12 cellular contexts compared by ENCODE assay signal in the genomic region with DNA sequence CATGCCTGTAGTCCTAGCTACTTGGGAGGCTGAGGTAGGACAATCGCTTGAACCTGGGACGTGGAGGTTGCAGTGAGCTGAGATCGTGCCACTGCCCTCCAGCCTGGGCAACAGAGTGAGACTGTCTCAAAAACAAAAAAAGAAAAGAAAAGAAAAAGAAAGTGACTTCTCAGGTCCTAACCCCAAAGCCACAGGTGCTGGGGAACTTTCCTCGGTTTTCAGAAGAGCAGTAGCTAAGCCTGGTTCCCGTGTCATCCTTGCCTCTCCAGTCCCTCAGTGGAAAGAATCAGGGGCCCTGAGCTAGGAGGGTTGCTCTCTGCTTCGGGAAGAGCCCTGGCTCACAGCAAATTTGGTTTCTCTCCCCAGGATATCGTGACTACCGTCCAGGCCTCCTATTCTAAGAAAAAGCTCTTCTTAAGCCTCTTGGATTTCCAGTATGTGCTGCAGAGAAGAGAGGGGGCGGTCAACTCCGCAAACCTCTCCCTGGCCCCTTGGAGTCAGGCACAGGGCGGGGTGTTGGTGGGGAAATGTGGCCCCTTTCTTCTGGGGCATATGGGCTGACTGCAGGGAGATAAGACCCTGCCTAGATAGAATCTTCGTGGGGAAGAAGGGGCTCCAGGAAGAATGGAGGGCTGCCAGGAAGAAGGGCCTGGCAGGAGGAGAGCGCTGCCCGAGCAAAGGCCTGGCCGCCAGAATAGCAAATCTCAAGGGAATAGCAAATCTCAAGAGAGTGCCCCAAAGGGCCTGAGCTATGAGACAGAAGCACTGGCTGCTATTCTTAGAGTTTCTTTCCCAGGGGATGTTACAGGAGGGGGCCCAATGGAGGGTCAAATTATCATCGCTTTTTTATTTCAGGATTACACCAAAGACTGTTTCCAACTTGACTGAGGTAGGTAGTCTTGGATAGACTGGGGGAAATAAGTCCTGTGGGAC. TPM values are rescaled to one million over a fixed set of nuclear protein-coding genes. Genes with fewer than 3 reads are reported as not detected.
A peak's percentile ranks its signal among the peaks of the same experiment; 100 is the strongest.
DNase-seq lines count a peak whose midpoint lies in the region; ATAC-seq, FAIRE-seq and TF ChIP-seq lines count a peak whose summit lies in the region.
"Had no signal": no experiment of that assay in that cellular context is flagged by ENCODE, and none has a peak within 500 bp of the region (broad histone marks: within the 10 kb centered on the region; RNA-seq: fewer than 3 reads in every experiment).

No MANE protein-coding gene starts in this region.

- no peak overlapping the region for H3K4me3 Mint-ChIP-seq in CD14-positive monocyte

- peaks cover 0 to 4% (median 2%) of the 10 kb centered on the region in 3 donors for H3K27me3 Mint-ChIP-seq in CD14-positive monocyte (ENCODE audit: low read depth in 3 of 3)

- SMC1A ChIA-PET in GM12878 (lab: Charles Lee; ENCODE audit: uncharacterized antibody, unreplicated experiment) = interaction anchor here (0.7 to 31.6 kb wide), 14 partner anchors 8 to 113 kb away, joined by 3 to 604 read pairs (median 6); partner anchors contain the start of genes CETP and NLRC5

- H3K36me3 Mint-ChIP-seq in CD14-positive monocyte = peaks cover 28 to 33% of the 10 kb centered on the region in 2 donors

- peak overlapping the region; percentile 19 for H3K9ac ChIP-seq in GM12878 (ENCODE audit: control insufficient read depth, insufficient read depth, low read length)

- no peaks in the 10 kb centered on the region for H3K36me3 ChIP-seq in GM12878 (ENCODE audit: control insufficient read depth in 2 of 2, insufficient read depth in 2 of 2, low read length in 1 of 2)
- H3K36me3 ChIP-seq: upper lobe of right lung had no signal

- H3K4me3 ChIP-seq in GM12878 = no peak overlapping the region
- H3K4me3 ChIP-seq: upper lobe of right lung had no signal

- peak overlapping the region; percentile 41 for H3K27ac ChIP-seq in GM12878 (ENCODE audit: control insufficient read depth, insufficient read depth)
- H3K27ac ChIP-seq: upper lobe of right lung had no signal

- CTCF ChIA-PET in GM12878 (lab: Yijun Ruan, JAX) = interaction anchor here (0.8 to 19.4 kb wide), 16 partner anchors 8 to 72 kb away, joined by 3 to 420 read pairs (median 4); partner anchors contain the start of genes CETP and NLRC5

- ATAC-seq in GM18909 (IDR thresholded peaks at IDR 0.05; ENCODE audit: poor library complexity, unreplicated experiment) (peak; percentile 43), HG03432 (IDR thresholded peaks at IDR 0.05; ENCODE audit: unreplicated experiment) (peak; percentile 58), GM12878 (peak; percentile 67)
- ATAC-seq: upper lobe of right lung had no signal

- H3K9me3 ChIP-seq in GM12878 (replicated peaks; ENCODE audit: control insufficient read depth, insufficient read depth, low read length) = no peaks in the 10 kb centered on the region
- H3K9me3 ChIP-seq: upper lobe of right lung had no signal

- H3K9me3 Mint-ChIP-seq in CD14-positive monocyte = no peaks in the 10 kb centered on the region

- FAIRE-seq in GM12878 (lab: Jason Lieb, UNC) = no peak

- peak overlapping the region; percentile 7 for H2AFZ ChIP-seq in GM12878 (ENCODE audit: control insufficient read depth, low read depth, low read length)

- peaks cover 48% of the 10 kb centered on the region for H3K4me1 ChIP-seq in GM12878 (ENCODE audit: control insufficient read depth, insufficient read depth, low read length)
- H3K4me1 ChIP-seq: upper lobe of right lung had no signal

- intact Hi-C loops in CD14-positive monocyte (cut with micrococcal nuclease) = no loop called here
- intact Hi-C loops in GM12878 (cut with micrococcal nuclease; ENCODE audit: unreplicated experiment) = loop anchor here (1.0 kb wide), 2 partner anchors 9 to 10 kb away; no protein-coding TSS in a partner anchor

- H3K4me1 Mint-ChIP-seq in CD14-positive monocyte = peaks cover 79% of the 10 kb centered on the region

- RAD21 ChIA-PET in GM12878 (lab: Charles Lee; ENCODE audit: unreplicated experiment) = interaction anchor here (1.0 to 22.4 kb wide), 9 partner anchors 8 to 113 kb away, joined by 3 to 473 read pairs (median 11); partner anchors contain the start of genes CETP and NLRC5

- peak overlapping the region; percentile 84 for H3K4me2 ChIP-seq in GM12878 (ENCODE audit: control insufficient read depth, insufficient read depth)

- in situ Hi-C loops in GM12878 (cut with MboI) = no loop called here
- in situ Hi-C loops in G401 (cut with HindIII; ENCODE audit: low sequenced_read_pairs) = no loop called here

- TF ChIP-seq CTCF in CD14-positive monocyte (IDR thresholded peaks at IDR 0.05) = no peak
- TF ChIP-seq CTCF in GM12878 (IDR thresholded peaks at IDR 0.05 in 2 of 3, conservative IDR thresholded peaks at IDR 0.05 in 1 of 3; ENCODE audit: control insufficient read depth in 2 of 3, extremely low read depth in 1 of 3, insufficient read depth in 1 of 3, low read depth in 3 of 3, low read length in 3 of 3) = no peak

- POLR2A ChIA-PET in GM12878 (lab: Charles Lee) = interaction anchor here (0.6 to 15.9 kb wide), 13 partner anchors 8 to 92 kb away, joined by 3 to 343 read pairs (median 7); partner anchors contain the start of gene NLRC5

- H4K20me1 ChIP-seq in GM12878 (ENCODE audit: control insufficient read depth, insufficient read depth) = no peaks in the 10 kb centered on the region

- TF ChIP-seq RAD21 in GM12878 (IDR thresholded peaks at IDR 0.05; ENCODE audit: insufficient read depth, low read depth, low read length) = no peak

- WGBS in GM12878 (ENCODE audit: insufficient coverage, insufficient replicate concordance, low lambda C conversion rate, missing lambda C conversion rate) = 21% methylated on average over 16 of the region's 16 CpGs

- no peak for TF ChIP-seq POLR2A in GM12878 (IDR thresholded peaks at IDR 0.05; ENCODE audit: low read depth, low read length)

- peaks cover 6% of the 10 kb centered on the region for H3K79me2 ChIP-seq in GM12878 (ENCODE audit: control insufficient read depth, insufficient read depth, low read length)

- no peaks in the 10 kb centered on the region for H3K27me3 ChIP-seq in GM12878 (replicated peaks in 1 of 2; ENCODE audit: control insufficient read depth in 2 of 2, insufficient read depth in 2 of 2, low read length in 1 of 2)
- H3K27me3 ChIP-seq: upper lobe of right lung had no signal

- BruUV-seq in GM12878 (replicated peaks; lab: Mats Ljungman, UMichigan) = no TSS peak

- H3K27ac Mint-ChIP-seq in CD14-positive monocyte = peak overlapping the region in 4 of 7 donors; percentile 18 to 90 (median 76)

- TF ChIP-seq EP300 in GM12878 (IDR thresholded peaks at IDR 0.05; ENCODE audit: borderline replicate concordance in 1 of 2, control insufficient read depth in 1 of 2, low read depth in 2 of 2, low read length in 2 of 2) = no peak

- DNase-seq in CD14-positive monocyte (ENCODE audit: low spot score) (no peak), GM12878 (ENCODE audit: low read depth, low spot score) (no peak), T1000 (lab: John Stamatoyannopoulos, UW) (no peak), HT-29 (ENCODE audit: low spot score) (no peak), G401 (ENCODE audit: low spot score) (no peak)
- DNase-seq in NK-92 treated with Interleukin-12 subunit alpha and Interleukin-12 subunit beta, amount 100 ng/mL, for 24 hours (lab: John Stamatoyannopoulos, UW) = no peak
- DNase-seq: cerebellar nuclear complex, NCI-H2029 treated with DMSO at 0.1 percent for 48 hours, RPMI8226, upper lobe of right lung had no signal

RNA-seq across cellular contexts. Expression of gene NLRC5, which starts 8.3 kb away (rescaled TPM):
- polyA plus RNA-seq in CD14-positive monocyte (10 to 100 TPM; 10.3 to 21.6 TPM), GM12878 (2011; rRNA removed) (62.1 and 88.8 TPM in 2 replicates), GM12878 (2014; fragmentation: Illumina TruSeq; extraction: Trizol) (51.5 and 73.0 TPM in 2 replicates), GM12878 (2014; fragmentation: Nextera tagmentation; extraction: Ambion mirVana) (10 to 100 TPM; 13.1 to 14.2 TPM), GM12878 (2014; rRNA removed) (83.8 and 84.2 TPM in 2 replicates), GM12878 (2016; fragmentation: Nextera tagmentation; extraction: Ambion mirVana) (10 to 100 TPM; 43.7 to 49.1 TPM)
- 626 and 671 TPM in 2 replicates for total RNA-seq in GM12878 (2013; cell fraction: nucleolus; rRNA removed)
- total RNA-seq in GM12878 (2014; rRNA removed) (60.3 and 65.3 TPM in 2 replicates), GM12878 (2014; rRNA removed; fragmentation: Illumina TruSeq; extraction: Trizol) (49.2 and 54.3 TPM in 2 replicates), GM12878 (2021) (86.2 and 105 TPM in 2 replicates)
- 26.2 TPM for polyA plus RNA-seq in GM12878 (2011; ENCODE audit: low read depth)
- 73.8 and 102 TPM in 2 replicates for polyA plus RNA-seq in GM12878 (2011; cell fraction: cytosol; rRNA removed)
- polyA plus RNA-seq in GM12878 (2011; cell fraction: nucleus; rRNA removed) = 528 TPM in 2 replicates
- 39.6 and 49.1 TPM in 2 replicates for polyA plus RNA-seq in GM12878 (2012)
- 197 and 272 TPM in 2 replicates for polyA minus RNA-seq in GM12878 (2011; rRNA and poly(A)+ RNA removed)
- 42.9 and 54.2 TPM in 2 replicates for polyA minus RNA-seq in GM12878 (2011; cell fraction: cytosol; rRNA and poly(A)+ RNA removed)
- polyA minus RNA-seq in GM12878 (2011; cell fraction: nucleus; rRNA and poly(A)+ RNA removed) = 281 and 428 TPM in 2 replicates
- total RNA-seq in HT-29 (2014; rRNA removed; shearing (Covaris generic)) = 4.2 and 8.2 TPM in 2 replicates
- total RNA-seq in G401 (2014; rRNA removed; shearing (Covaris generic)) = 0.07 TPM in 1 of 2 replicates, not detected in the other

RNA-seq across cellular contexts. Expression of gene CETP, which starts 19.3 kb away (rescaled TPM):
- 1 to 10 TPM; 1.3 to 2.1 TPM for polyA plus RNA-seq in CD14-positive monocyte
- 2.0 and 2.9 TPM in 2 replicates for total RNA-seq in GM12878 (2013; cell fraction: nucleolus; rRNA removed)
- total RNA-seq in GM12878 (2014; rRNA removed) = 1.9 and 2.3 TPM in 2 replicates
- total RNA-seq in GM12878 (2014; rRNA removed; fragmentation: Illumina TruSeq; extraction: Trizol) = 1.2 and 1.3 TPM in 2 replicates
- total RNA-seq in GM12878 (2021) = 0.77 and 1.4 TPM in 2 replicates
- polyA plus RNA-seq in GM12878 (2011; ENCODE audit: low read depth) = 0.92 TPM
- polyA plus RNA-seq in GM12878 (2011; rRNA removed) = 4.5 and 6.4 TPM in 2 replicates
- polyA plus RNA-seq in GM12878 (2011; cell fraction: cytosol; rRNA removed) = 4.8 and 5.3 TPM in 2 replicates
- 2.6 and 3.7 TPM in 2 replicates for polyA plus RNA-seq in GM12878 (2011; cell fraction: nucleus; rRNA removed)
- 1.2 and 2.1 TPM in 2 replicates for polyA plus RNA-seq in GM12878 (2012)
- polyA plus RNA-seq in GM12878 (2014; fragmentation: Illumina TruSeq; extraction: Trizol) = 0.90 and 1.2 TPM in 2 replicates
- 1 to 10 TPM; 2.4 to 2.9 TPM for polyA plus RNA-seq in GM12878 (2014; fragmentation: Nextera tagmentation; extraction: Ambion mirVana)
- polyA plus RNA-seq in GM12878 (2014; rRNA removed) = 1.4 and 1.5 TPM in 2 replicates
- 1 to 10 TPM; 2.3 to 2.9 TPM for polyA plus RNA-seq in GM12878 (2016; fragmentation: Nextera tagmentation; extraction: Ambion mirVana)
- 3.1 and 3.4 TPM in 2 replicates for polyA minus RNA-seq in GM12878 (2011; rRNA and poly(A)+ RNA removed)
- polyA minus RNA-seq in GM12878 (2011; cell fraction: cytosol; rRNA and poly(A)+ RNA removed) = 0.94 and 1.3 TPM in 2 replicates
- 0.85 and 0.96 TPM in 2 replicates for polyA minus RNA-seq in GM12878 (2011; cell fraction: nucleus; rRNA and poly(A)+ RNA removed)
- total RNA-seq in HT-29 (2014; rRNA removed; shearing (Covaris generic)) = not detected in 2 replicates
- total RNA-seq in G401 (2014; rRNA removed; shearing (Covaris generic)) = not detected in 2 replicates

RNA-seq across cellular contexts. Expression of gene HERPUD1, which starts 49.1 kb away (rescaled TPM):
- polyA plus RNA-seq in CD14-positive monocyte (100 to 1,000 TPM; 179 to 186 TPM), GM12878 (2011; rRNA removed) (119 and 178 TPM in 2 replicates), GM12878 (2014; fragmentation: Illumina TruSeq; extraction: Trizol) (138 and 149 TPM in 2 replicates), GM12878 (2014; fragmentation: Nextera tagmentation; extraction: Ambion mirVana) (10 to 100 TPM; 32.6 to 68.1 TPM), GM12878 (2014; rRNA removed) (99.0 and 129 TPM in 2 replicates), GM12878 (2016; fragmentation: Nextera tagmentation; extraction: Ambion mirVana) (100 to 1,000 TPM; 204 to 212 TPM)
- total RNA-seq in GM12878 (2013; cell fraction: nucleolus; rRNA removed) = 346 and 347 TPM in 2 replicates
- total RNA-seq in GM12878 (2014; rRNA removed) (69.9 and 80.4 TPM in 2 replicates), GM12878 (2014; rRNA removed; fragmentation: Illumina TruSeq; extraction: Trizol) (102 and 107 TPM in 2 replicates), GM12878 (2021) (129 and 143 TPM in 2 replicates)
- 132 TPM for polyA plus RNA-seq in GM12878 (2011; ENCODE audit: low read depth)
- 111 and 123 TPM in 2 replicates for polyA plus RNA-seq in GM12878 (2011; cell fraction: cytosol; rRNA removed)
- polyA plus RNA-seq in GM12878 (2011; cell fraction: nucleus; rRNA removed) = 83.2 and 124 TPM in 2 replicates
- 141 and 168 TPM in 2 replicates for polyA plus RNA-seq in GM12878 (2012)
- 110 and 134 TPM in 2 replicates for polyA minus RNA-seq in GM12878 (2011; rRNA and poly(A)+ RNA removed)
- 46.4 and 58.4 TPM in 2 replicates for polyA minus RNA-seq in GM12878 (2011; cell fraction: cytosol; rRNA and poly(A)+ RNA removed)
- 93.1 and 103 TPM in 2 replicates for polyA minus RNA-seq in GM12878 (2011; cell fraction: nucleus; rRNA and poly(A)+ RNA removed)
- 45.1 and 46.1 TPM in 2 replicates for total RNA-seq in HT-29 (2014; rRNA removed; shearing (Covaris generic))
- total RNA-seq in G401 (2014; rRNA removed; shearing (Covaris generic)) = 49.0 and 75.8 TPM in 2 replicates
